ENCODE assay signal across 27 cellular contexts in the genomic region with DNA sequence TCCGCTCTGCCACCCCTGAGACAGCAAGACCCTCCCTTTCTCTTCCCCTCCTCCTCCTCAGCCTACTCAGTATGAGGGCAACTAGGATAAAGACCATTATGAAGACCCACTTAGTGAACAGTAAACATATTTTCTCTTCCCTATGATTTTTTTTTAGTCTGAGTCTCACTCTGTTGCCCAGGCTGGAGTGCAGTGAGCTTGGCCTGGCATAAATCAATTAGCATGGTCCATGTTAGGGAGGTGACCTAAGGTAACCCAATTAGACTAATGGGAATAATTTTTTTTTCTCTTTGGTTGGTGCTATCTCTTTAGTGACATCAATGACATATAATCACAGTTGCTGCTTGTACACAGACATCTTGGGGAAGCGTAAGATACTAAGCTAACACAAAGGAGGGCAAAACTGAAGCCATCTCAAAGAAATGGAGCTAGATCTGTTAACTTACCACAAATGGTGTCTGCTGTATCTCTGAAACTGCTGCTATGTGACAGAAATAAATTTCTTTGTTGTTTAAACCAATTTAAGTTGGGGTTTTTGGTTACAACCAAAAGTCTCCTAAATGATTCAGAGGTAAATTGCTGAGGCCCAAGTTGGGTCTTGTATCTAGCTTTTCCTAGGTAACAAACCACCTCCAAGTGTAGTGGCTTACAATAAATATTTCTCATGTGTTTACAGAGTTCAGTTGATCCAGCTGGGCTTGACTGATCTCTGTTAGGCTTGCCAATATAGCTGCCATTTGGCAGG. TPM values are rescaled to one million over a fixed set of nuclear protein-coding genes. Genes with fewer than 3 reads are reported as not detected.
"Had no signal": no experiment of that assay in that cellular context is flagged by ENCODE, and none has a peak within 500 bp of the region (broad histone marks: within the 10 kb centered on the region; RNA-seq: fewer than 3 reads in every experiment).

No MANE protein-coding gene starts in this region.

- H3K4me3 ChIP-seq: coronary artery, gastrocnemius medialis, left lung, ovary, smooth muscle cell, upper lobe of right lung had no signal

- H3K4me2 ChIP-seq: smooth muscle cell had no signal

- H3K4me3 Mint-ChIP-seq: activated CD4-positive, alpha-beta T cell treated with anti-CD3 and anti-CD28 coated beads, Interleukin-2, amount 10 ng/mL, durations not matched to agents 24 days and 14 days; activated CD8-positive, alpha-beta T cell treated with anti-CD3 and anti-CD28 coated beads for 36 hours; activated naive CD8-positive, alpha-beta T cell treated with anti-CD3 and anti-CD28 coated beads, Interleukin-2, amount 10 ng/mL, durations not matched to agents 7 days and 5 days; activated T-cell treated with anti-CD3 and anti-CD28 coated beads, Interleukin-2, amount 50 U/mL, for 24 hours; central memory CD8-positive, alpha-beta T cell; stimulated activated effector memory CD8-positive, alpha-beta T cell treated with anti-CD3 and anti-CD28 coated beads, Interleukin-12 subunit alpha, Interleukin-12 subunit beta, amount 100 ng/mL, for 72 hours had no signal

- H3K27me3 Mint-ChIP-seq: activated T-cell treated with anti-CD3 and anti-CD28 coated beads, Interleukin-2, amount 50 U/mL, for 24 hours had no signal

- H3K4me1 Mint-ChIP-seq: activated CD4-positive, alpha-beta T cell treated with anti-CD3 and anti-CD28 coated beads, Interleukin-2, amount 10 ng/mL, durations not matched to agents 24 days and 14 days; activated naive CD8-positive, alpha-beta T cell treated with anti-CD3 and anti-CD28 coated beads, Interleukin-2, amount 10 ng/mL, durations not matched to agents 7 days and 5 days; central memory CD8-positive, alpha-beta T cell; stimulated activated effector memory CD8-positive, alpha-beta T cell treated with anti-CD3 and anti-CD28 coated beads, Interleukin-12 subunit alpha, Interleukin-12 subunit beta, amount 100 ng/mL, for 72 hours had no signal

- H3K27me3 ChIP-seq: brain microvascular endothelial cell, gastrocnemius medialis, left lung, ovary, upper lobe of right lung had no signal

- H3K36me3 ChIP-seq: brain microvascular endothelial cell, gastrocnemius medialis, left lung, ovary, upper lobe of right lung had no signal

- H3K9me3 ChIP-seq: gastrocnemius medialis, left lung, ovary, upper lobe of right lung had no signal

- H3K27ac Mint-ChIP-seq: activated CD4-positive, alpha-beta T cell treated with anti-CD3 and anti-CD28 coated beads, Interleukin-2, amount 10 ng/mL, durations not matched to agents 24 days and 14 days; activated CD8-positive, alpha-beta T cell treated with anti-CD3 and anti-CD28 coated beads for 36 hours; activated naive CD8-positive, alpha-beta T cell treated with anti-CD3 and anti-CD28 coated beads, Interleukin-2, amount 10 ng/mL, durations not matched to agents 7 days and 5 days; activated T-cell treated with anti-CD3 and anti-CD28 coated beads, Interleukin-2, amount 50 U/mL, for 24 hours; activated T-helper 2 cell treated with anti-CD3 and anti-CD28 coated beads, Interferon-gamma antibody, Interleukin-2, Interleukin-4, amounts not matched to agents 10 μg/mL and 5 μg/mL and 100 μg/mL, durations not matched to agents 14 hours and 24 hours and 36 hours; stimulated activated effector memory CD8-positive, alpha-beta T cell treated with anti-CD3 and anti-CD28 coated beads, Interleukin-12 subunit alpha, Interleukin-12 subunit beta, amount 100 ng/mL, for 72 hours had no signal

- DNase-seq: activated CD4-positive, alpha-beta T cell treated with anti-CD3 and anti-CD28 coated beads, Interleukin-2, amount 10 ng/mL, durations not matched to agents 24 days and 14 days; activated CD8-positive, alpha-beta T cell treated with anti-CD3 and anti-CD28 coated beads for 36 hours; activated naive CD4-positive, alpha-beta T cell treated with Interleukin-2 at 50 U/mL for 16 hours; activated naive CD8-positive, alpha-beta T cell treated with anti-CD3 and anti-CD28 coated beads, Interleukin-2, amount 10 ng/mL, durations not matched to agents 7 days and 5 days; activated T-cell treated with anti-CD3 and anti-CD28 coated beads, Interleukin-2, amount 50 U/mL, for 24 hours; aorta; brain microvascular endothelial cell; effector CD4-positive, alpha-beta T cell; gastrocnemius medialis; head of caudate nucleus; left lung; midbrain; ovary; stimulated activated CD4-positive, alpha-beta T cell treated with anti-CD3 and anti-CD28 coated beads, Interleukin-4, amount 100 ng/mL, for 24 hours; T-helper 1 cell; T-helper 9 cell; upper lobe of right lung had no signal

- H3K27ac ChIP-seq: brain microvascular endothelial cell, coronary artery, gastrocnemius medialis, left lung, ovary, upper lobe of right lung had no signal

- H3K36me3 Mint-ChIP-seq: activated naive CD8-positive, alpha-beta T cell treated with anti-CD3 and anti-CD28 coated beads, Interleukin-2, amount 10 ng/mL, durations not matched to agents 7 days and 5 days; stimulated activated effector memory CD8-positive, alpha-beta T cell treated with anti-CD3 and anti-CD28 coated beads, Interleukin-12 subunit alpha, Interleukin-12 subunit beta, amount 100 ng/mL, for 72 hours had no signal

- H3K4me1 ChIP-seq: gastrocnemius medialis, left lung, upper lobe of right lung had no signal

- ATAC-seq: activated CD8-positive, alpha-beta T cell treated with anti-CD3 and anti-CD28 coated beads for 36 hours; esophagus mucosa; gastrocnemius medialis; left lung; sciatic nerve; stimulated activated effector memory CD8-positive, alpha-beta T cell treated with anti-CD3 and anti-CD28 coated beads, Interleukin-12 subunit alpha, Interleukin-12 subunit beta, amount 100 ng/mL, for 72 hours; upper lobe of right lung had no signal

- H3K9me3 Mint-ChIP-seq: activated CD4-positive, alpha-beta T cell treated with anti-CD3 and anti-CD28 coated beads, Interleukin-2, amount 10 ng/mL, durations not matched to agents 24 days and 14 days; activated CD8-positive, alpha-beta T cell treated with anti-CD3 and anti-CD28 coated beads for 36 hours; activated naive CD8-positive, alpha-beta T cell treated with anti-CD3 and anti-CD28 coated beads, Interleukin-2, amount 10 ng/mL, durations not matched to agents 7 days and 5 days; activated T-cell treated with anti-CD3 and anti-CD28 coated beads, Interleukin-2, amount 50 U/mL, for 24 hours; activated T-helper 2 cell treated with anti-CD3 and anti-CD28 coated beads, Interferon-gamma antibody, Interleukin-2, Interleukin-4, amounts not matched to agents 10 μg/mL and 5 μg/mL and 100 μg/mL, durations not matched to agents 14 hours and 24 hours and 36 hours; central memory CD8-positive, alpha-beta T cell; stimulated activated effector memory CD8-positive, alpha-beta T cell treated with anti-CD3 and anti-CD28 coated beads, Interleukin-12 subunit alpha, Interleukin-12 subunit beta, amount 100 ng/mL, for 72 hours had no signal

RNA-seq across cellular contexts. Expression of a gene that starts 13.3 kb away (rescaled TPM):
- total RNA-seq: activated CD4-positive, alpha-beta T cell treated with anti-CD3 and anti-CD28 coated beads, Interleukin-2, amount 10 ng/mL, durations not matched to agents 24 days and 14 days; activated CD8-positive, alpha-beta T cell treated with anti-CD3 and anti-CD28 coated beads for 36 hours; activated naive CD8-positive, alpha-beta T cell treated with anti-CD3 and anti-CD28 coated beads, Interleukin-2, amount 10 ng/mL, durations not matched to agents 7 days and 5 days; activated T-helper 2 cell treated with anti-CD3 and anti-CD28 coated beads, Interferon-gamma antibody, Interleukin-2, Interleukin-4, amounts not matched to agents 10 μg/mL and 5 μg/mL and 100 μg/mL, durations not matched to agents 14 hours and 24 hours and 36 hours; aorta; esophagus mucosa; left lung; lung microvascular endothelial cell; myocyte; sciatic nerve; smooth muscle cell; upper lobe of right lung had no signal
- polyA plus RNA-seq: aorta, keratinocyte had no signal

RNA-seq across cellular contexts. Expression of a gene that starts 34.9 kb away (rescaled TPM):
- total RNA-seq: activated CD4-positive, alpha-beta T cell treated with anti-CD3 and anti-CD28 coated beads, Interleukin-2, amount 10 ng/mL, durations not matched to agents 24 days and 14 days; activated CD8-positive, alpha-beta T cell treated with anti-CD3 and anti-CD28 coated beads for 36 hours; activated naive CD8-positive, alpha-beta T cell treated with anti-CD3 and anti-CD28 coated beads, Interleukin-2, amount 10 ng/mL, durations not matched to agents 7 days and 5 days; activated T-helper 2 cell treated with anti-CD3 and anti-CD28 coated beads, Interferon-gamma antibody, Interleukin-2, Interleukin-4, amounts not matched to agents 10 μg/mL and 5 μg/mL and 100 μg/mL, durations not matched to agents 14 hours and 24 hours and 36 hours; esophagus mucosa; lung microvascular endothelial cell; smooth muscle cell; upper lobe of right lung had no signal
